ENCODE assay signal across 1 cellular context in the genomic region with DNA sequence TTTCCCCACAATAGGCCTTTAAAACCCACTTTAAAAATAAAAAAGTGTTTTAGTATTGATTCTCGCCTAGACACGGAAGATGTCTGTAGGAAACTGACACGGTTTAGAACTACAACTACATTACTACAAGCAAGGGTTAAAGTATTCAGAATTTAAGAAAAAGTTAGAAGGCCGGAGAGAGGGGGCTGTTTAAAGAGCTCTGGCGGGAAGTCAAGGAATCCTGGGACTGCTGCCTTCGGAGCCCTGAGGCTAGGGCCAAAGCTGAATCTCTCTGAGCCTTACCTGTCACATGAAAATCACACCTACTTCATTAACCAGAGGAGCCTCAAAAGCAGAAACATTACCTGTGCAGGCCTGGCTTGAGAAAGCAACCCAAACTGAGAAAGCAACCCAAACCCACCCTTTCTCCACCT.
TF ChIP-seq lines count a peak whose summit lies in the region.

No MANE protein-coding gene starts in this region.

TF ChIP-seq in H1, 55 proteins besides CTCF, POLR2A, EP300 and RAD21:
- TF ChIP-seq E2F6 (IDR thresholded peaks at IDR 0.05) (peak; percentile 87; the same call in 1 of the 2 replicates), BACH1 (IDR thresholded peaks at IDR 0.05; ENCODE audit: low read length) (no peak)
